ENCODE assay signal across 1 cellular context in genomic region chr6:163491901-163492300, GRCh38.
TF ChIP-seq lines count a peak whose summit lies in the region.

No MANE protein-coding gene starts in this region.

TF ChIP-seq in liver, 16 proteins besides CTCF, POLR2A, EP300 and RAD21 (continued from another document):
- TF ChIP-seq REST (IDR thresholded peaks at IDR 0.05) (no peak), ZBTB33 (IDR thresholded peaks at IDR 0.05) (no peak), EGR1 (IDR thresholded peaks at IDR 0.05; ENCODE audit: low read depth in 2 of 2) (no peak)
